8 cellular contexts compared by ENCODE assay signal in the genomic region with DNA sequence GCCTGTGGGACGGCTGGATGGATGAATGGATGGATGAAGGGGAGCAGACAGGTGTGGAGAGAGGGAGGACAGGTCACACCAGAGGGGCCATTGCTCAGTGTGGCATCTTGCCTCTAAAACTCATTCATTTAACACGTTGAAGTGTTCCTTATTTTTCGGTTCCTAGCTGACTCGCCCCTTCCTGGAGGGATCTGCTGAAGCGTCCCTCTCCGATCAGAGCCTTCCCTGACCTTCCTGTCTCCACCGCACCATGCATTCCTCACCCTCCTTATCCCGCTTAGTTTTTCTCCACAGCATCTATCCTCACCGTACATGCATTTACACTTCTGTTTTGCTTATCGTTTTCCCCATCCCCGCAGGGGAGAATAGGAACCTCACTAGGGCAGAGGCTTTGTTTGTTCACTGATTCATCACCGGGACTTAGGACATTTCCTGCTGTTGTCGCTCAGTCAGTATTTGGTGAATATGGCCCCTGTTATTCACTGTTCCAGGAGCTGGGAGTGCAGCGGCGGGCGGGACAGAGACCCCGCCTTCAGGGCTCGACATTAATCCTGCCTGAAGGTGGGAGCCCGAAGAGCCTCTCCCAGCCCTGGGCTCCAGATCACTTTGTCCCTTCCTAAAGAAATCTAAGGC. TPM values are rescaled to one million over a fixed set of nuclear protein-coding genes. Genes with fewer than 3 reads are reported as not detected.
DNase-seq lines count a peak whose midpoint lies in the region; ATAC-seq and TF ChIP-seq lines count a peak whose summit lies in the region.

No MANE protein-coding gene starts in this region.

- peaks cover 7% of the 10 kb centered on the region for H3K27me3 Mint-ChIP-seq in osteocyte (ENCODE audit: unreplicated experiment)

- TF ChIP-seq CTCF in heart left ventricle (IDR thresholded peaks at IDR 0.05) = no peak
- no peak for TF ChIP-seq CTCF in osteocyte (IDR thresholded peaks at IDR 0.05)

- H3K4me1 ChIP-seq in heart left ventricle = peaks cover 0 to 16% (median 6%) of the 10 kb centered on the region in 12 donors
- H3K4me1 ChIP-seq in esophagus (ENCODE audit: control insufficient read depth in 2 of 2, insufficient read depth in 2 of 2, low read length in 1 of 2) = peaks cover 0 to 2% of the 10 kb centered on the region in 2 donors

- H3K9me3 Mint-ChIP-seq in osteocyte (ENCODE audit: unreplicated experiment) = no peaks in the 10 kb centered on the region

- H3K4me3 ChIP-seq in heart left ventricle = peak overlapping the region; percentile 15 to 90 (median 84)
- H3K4me3 ChIP-seq in SK-N-MC = peak overlapping the region; percentile 90
- peak overlapping the region; percentile 75 to 83 for H3K4me3 ChIP-seq in esophagus (ENCODE audit: low read depth in 1 of 2, low read length in 2 of 2)

- ATAC-seq in heart left ventricle = peak in 1 of 4 donors; percentile 8
- ATAC-seq in HG03139 (IDR thresholded peaks at IDR 0.05; ENCODE audit: unreplicated experiment) = peak; percentile 4
- no peak for ATAC-seq in sciatic nerve

- no peaks in the 10 kb centered on the region for H3K36me3 Mint-ChIP-seq in osteocyte (ENCODE audit: unreplicated experiment)

- WGBS in heart left ventricle, 4 donors = 12 to 18% (median 15%) methylated on average over 19 of the region's 19 CpGs
- WGBS in esophagus, 2 donors = 10 to 12% methylated on average over 19 of the region's 19 CpGs

- H3K27me3 ChIP-seq in heart left ventricle (no peaks in the 10 kb centered on the region), esophagus (ENCODE audit: control insufficient read depth in 1 of 2, insufficient read depth in 2 of 2, low read length in 2 of 2) (no peaks in the 10 kb centered on the region)

- peak overlapping the region; percentile 86 for H3K4me3 Mint-ChIP-seq in osteocyte (ENCODE audit: unreplicated experiment)

- H3K27ac Mint-ChIP-seq in osteocyte (ENCODE audit: unreplicated experiment) = peak overlapping the region; percentile 68

- TF ChIP-seq POLR2A in heart left ventricle (IDR thresholded peaks at IDR 0.05) = no peak

- DNase-seq in heart left ventricle (no peak), cardiac septum (ENCODE audit: low spot score) (no peak), SK-N-MC (ENCODE audit: low read depth, low spot score) (no peak), osteocyte (ENCODE audit: extremely low spot score, unreplicated experiment) (no peak), sciatic nerve (ENCODE audit: low spot score) (no peak), NCI-H187 treated with DMSO at 0.1 percent for 48 hours (lab: John Stamatoyannopoulos, UW) (no peak)

- no peak overlapping the region for H3K9ac ChIP-seq in SK-N-MC (ENCODE audit: insufficient read length)

- H3K27ac ChIP-seq in heart left ventricle (peak overlapping the region; percentile 82 to 98 (median 96)), SK-N-MC (no peak overlapping the region), esophagus (ENCODE audit: low read depth in 2 of 2, low read length in 1 of 2) (peak overlapping the region; percentile 96)

- H3K36me3 ChIP-seq in heart left ventricle (no peaks in the 10 kb centered on the region), SK-N-MC (ENCODE audit: insufficient read depth, low read length) (no peaks in the 10 kb centered on the region), esophagus (ENCODE audit: control insufficient read depth in 2 of 2, insufficient read depth in 2 of 2, low read length in 1 of 2) (no peaks in the 10 kb centered on the region)

- intact Hi-C loops in heart left ventricle (cut with DNase I) = loop anchor here (1.0 to 10.0 kb wide), 20 partner anchors 63 to 580 kb away; a partner anchor contains a TSS
- intact Hi-C loops in cardiac septum (cut with DNase I) = loop anchor here (1.0 to 10.0 kb wide), 5 partner anchors 80 to 580 kb away; a partner anchor contains a TSS
- intact Hi-C loops in sciatic nerve (cut with DNase I) = loop anchor here (5.0 to 10.0 kb wide), 2 partner anchors 210 to 323 kb away; a partner anchor contains a TSS

- no peaks in the 10 kb centered on the region for H3K9me3 ChIP-seq in heart left ventricle
- H3K9me3 ChIP-seq in SK-N-MC (ENCODE audit: low read depth, low read length) = no peaks in the 10 kb centered on the region
- no peaks in the 10 kb centered on the region for H3K9me3 ChIP-seq in esophagus (ENCODE audit: control insufficient read depth in 2 of 2, insufficient read depth in 1 of 2, low read depth in 1 of 2, low read length in 1 of 2)

- peaks cover 5% of the 10 kb centered on the region for H3K4me1 Mint-ChIP-seq in osteocyte (ENCODE audit: unreplicated experiment)

RNA-seq across cellular contexts. Expression of a gene that starts 32.0 kb away (rescaled TPM):
- total RNA-seq in heart left ventricle = not detected
- polyA plus RNA-seq in heart left ventricle = not detected
- 0.11 TPM for total RNA-seq in cardiac septum
- under 1 TPM in 1 of 2 donors, not detected in 1; 0.04 TPM for polyA plus RNA-seq in esophagus
- total RNA-seq in osteocyte = 0.21 and 0.24 TPM in 2 replicates
- total RNA-seq in sciatic nerve = 0.13 TPM

RNA-seq across cellular contexts. Expression of a gene that starts 32.0 kb away (rescaled TPM):
- total RNA-seq in heart left ventricle (under 1 TPM in 1 of 9 donors, not detected in 8; 0.25 TPM), cardiac septum (not detected), osteocyte (0.21 TPM in 1 of 2 replicates, not detected in the other), sciatic nerve (not detected)
- polyA plus RNA-seq in heart left ventricle (not detected), esophagus (under 1 TPM; 0.04 to 0.06 TPM)
